In genomic region chr3:58049143-58049785, GRCh38 we compare ENCODE assay signal across 9 cellular contexts. TPM values are rescaled to one million over a fixed set of nuclear protein-coding genes. Genes with fewer than 3 reads are reported as not detected.
DNase-seq lines count a peak whose midpoint lies in the region; ATAC-seq, FAIRE-seq and TF ChIP-seq lines count a peak whose summit lies in the region.
"Had no signal": no experiment of that assay in that cellular context is flagged by ENCODE, and none has a peak within 500 bp of the region (broad histone marks: within the 10 kb centered on the region; RNA-seq: fewer than 3 reads in every experiment).

No MANE protein-coding gene starts in this region.

- FAIRE-seq in kidney (lab: Jason Lieb, UNC), result peak; percentile 19
- FAIRE-seq: A204.1 had no signal

- H3K27ac ChIP-seq in mammary epithelial cell (ENCODE audit: insufficient read depth, low read depth, low read length), result peak overlapping the region; percentile 89
- H3K27ac ChIP-seq in kidney (ENCODE audit: low read depth in 2 of 2, low read length in 2 of 2), result peak overlapping the region; percentile 69 to 94
- H3K27ac ChIP-seq in thyroid gland, result peak overlapping the region; percentile 87 to 96 (median 93)

- H3K4me1 Mint-ChIP-seq in T-helper 2 cell treated with Interferon-gamma antibody and Interleukin-4, amounts not matched to agents 5 μg/mL and 100 μg/mL, for 36 hours (ENCODE audit: low read depth), result peaks cover 15% of the 10 kb centered on the region

- H3K9ac ChIP-seq in mammary epithelial cell (ENCODE audit: insufficient read depth, low read length) (peak overlapping the region; percentile 64), kidney (ENCODE audit: low read length in 2 of 2) (peak overlapping the region in 1 of 2 donors; percentile 77)

- H3K36me3 ChIP-seq in mammary epithelial cell (ENCODE audit: insufficient read depth, low read length) (peaks cover 8% of the 10 kb centered on the region), kidney (ENCODE audit: control insufficient read depth in 1 of 2, insufficient read depth in 2 of 2, low read length in 2 of 2) (no peaks in the 10 kb centered on the region), thyroid gland (no peaks in the 10 kb centered on the region)

- H2AFZ ChIP-seq in mammary epithelial cell (ENCODE audit: low read depth, low read length), result no peak overlapping the region

- WGBS in mammary epithelial cell (ENCODE audit: low coverage, missing lambda C conversion rate), result 2% methylated on average over 10 of the region's 10 CpGs
- WGBS in thyroid gland, 2 donors, result 63% methylated on average over 10 of the region's 10 CpGs

- H3K4me3 ChIP-seq in mammary epithelial cell (replicated peaks in 1 of 3; ENCODE audit: insufficient read depth in 1 of 3, low read depth in 2 of 3, low read length in 3 of 3), result no peak overlapping the region
- no peak overlapping the region for H3K4me3 ChIP-seq in kidney (ENCODE audit: low read length in 2 of 2)
- H3K4me3 ChIP-seq in thyroid gland (replicated peaks in 1 of 3), result no peak overlapping the region

- dilution Hi-C loops in mammary epithelial cell (cut with HindIII; ENCODE audit: low sequenced_read_pairs), result loop anchor here (5.0 to 25.0 kb wide), 2 partner anchors 43 to 112 kb away; no protein-coding TSS in a partner anchor

- H3K4me3 Mint-ChIP-seq in T-helper 2 cell treated with Interferon-gamma antibody and Interleukin-4, amounts not matched to agents 5 μg/mL and 100 μg/mL, for 36 hours, result no peak overlapping the region

- no peaks in the 10 kb centered on the region for H3K27me3 ChIP-seq in mammary epithelial cell (ENCODE audit: insufficient read depth, low read length)
- no peaks in the 10 kb centered on the region for H3K27me3 ChIP-seq in thyroid gland

- TF ChIP-seq POLR2A in thyroid gland (IDR thresholded peaks at IDR 0.05), result no peak

- intact Hi-C loops in mammary epithelial cell (cut with micrococcal nuclease) (loop anchor here (2.0 kb wide), 1 partner anchor 76 kb away; no protein-coding TSS in a partner anchor), kidney (cut with DNase I) (no loop called here), thyroid gland (cut with DNase I) (no loop called here)

- H3K79me2 ChIP-seq in mammary epithelial cell (ENCODE audit: insufficient read depth, low read length), result peaks cover 100% of the 10 kb centered on the region

- H3K36me3 Mint-ChIP-seq in T-helper 2 cell treated with Interferon-gamma antibody and Interleukin-4, amounts not matched to agents 5 μg/mL and 100 μg/mL, for 36 hours (ENCODE audit: low read depth), result peaks cover 2% of the 10 kb centered on the region

- H3K9me3 Mint-ChIP-seq in T-helper 2 cell treated with Interferon-gamma antibody and Interleukin-4, amounts not matched to agents 5 μg/mL and 100 μg/mL, for 36 hours, result no peaks in the 10 kb centered on the region

- H3K9me3 ChIP-seq in mammary epithelial cell (replicated peaks; ENCODE audit: insufficient read depth, low read length) (no peaks in the 10 kb centered on the region), kidney (ENCODE audit: control insufficient read depth in 1 of 2, low read length in 2 of 2) (no peaks in the 10 kb centered on the region), thyroid gland (no peaks in the 10 kb centered on the region)

- H3K27me3 Mint-ChIP-seq in T-helper 2 cell treated with Interferon-gamma antibody and Interleukin-4, amounts not matched to agents 5 μg/mL and 100 μg/mL, for 36 hours (ENCODE audit: low read depth), result no peaks in the 10 kb centered on the region

- H3K4me1 ChIP-seq in mammary epithelial cell (ENCODE audit: insufficient read depth, low read length) (peaks cover 71% of the 10 kb centered on the region), kidney (ENCODE audit: control insufficient read depth in 1 of 2, insufficient read depth in 1 of 2, low read depth in 1 of 2, low read length in 2 of 2) (peaks cover 39 to 41% of the 10 kb centered on the region in 2 donors), thyroid gland (peaks cover 76 to 82% of the 10 kb centered on the region in 2 donors)

- CTCF ChIA-PET in mammary epithelial cell (lab: Charles Lee; ENCODE audit: low non-redundant PET), result no interaction called here

- peak; percentile 41 for DNase-seq in DMS 273 (lab: John Stamatoyannopoulos, UW; ENCODE audit: unreplicated experiment)
- DNase-seq in DMS 273 treated with DMSO at 0.1 percent for 48 hours (lab: John Stamatoyannopoulos, UW), result no peak
- DNase-seq in mammary epithelial cell, result peak; percentile 97
- no peak for DNase-seq in kidney
- peak; percentile 86 to 87 for DNase-seq in thyroid gland
- DNase-seq in T-helper 2 cell treated with Interferon-gamma antibody and Interleukin-4, amounts not matched to agents 5 μg/mL and 100 μg/mL, for 36 hours (ENCODE audit: low spot score), result no peak

- no peak for ATAC-seq in HG03460 (IDR thresholded peaks at IDR 0.05; ENCODE audit: unreplicated experiment)
- no peak for ATAC-seq in HG03469 (IDR thresholded peaks at IDR 0.05; ENCODE audit: unreplicated experiment)

- peaks cover 17% of the 10 kb centered on the region for H4K20me1 ChIP-seq in mammary epithelial cell (ENCODE audit: insufficient read depth, low read length)

- H3K27ac Mint-ChIP-seq in T-helper 2 cell treated with Interferon-gamma antibody and Interleukin-4, amounts not matched to agents 5 μg/mL and 100 μg/mL, for 36 hours, result no peak overlapping the region

- no TSS peak for BruUV-seq in mammary epithelial cell (replicated peaks; lab: Mats Ljungman, UMichigan)

- peak overlapping the region; percentile 63 for H3K4me2 ChIP-seq in mammary epithelial cell (ENCODE audit: insufficient read depth, low read depth, low read length)

- in situ Hi-C loops in mammary epithelial cell (cut with MboI; ENCODE audit: low sequenced_read_pairs in 2 of 2), result no loop called here

- TF ChIP-seq CTCF in mammary epithelial cell (conservative IDR thresholded peaks at IDR 0.05 in 1 of 2, IDR thresholded peaks at IDR 0.05 in 1 of 2; ENCODE audit: extremely low read depth in 1 of 2, insufficient read depth in 1 of 2, low read depth in 1 of 2, low read length in 2 of 2), result no peak
- TF ChIP-seq CTCF in kidney (IDR thresholded peaks at IDR 0.05; ENCODE audit: borderline replicate concordance, extremely low read depth, insufficient read depth), result no peak
- TF ChIP-seq CTCF in thyroid gland (IDR thresholded peaks at IDR 0.05), result peak in 1 of 6 experiments; percentile 18

RNA-seq across cellular contexts. Expression of gene FLNB, which starts 41.0 kb away (rescaled TPM):
- total RNA-seq in mammary epithelial cell, result 1,000 to 10,000 TPM in 1 of 2 donors, 100 to 1,000 TPM in 1; 930 to 1,038 TPM
- polyA plus RNA-seq in mammary epithelial cell, result 415 TPM
- 1,694 TPM for polyA minus RNA-seq in mammary epithelial cell
- 216 TPM for total RNA-seq in kidney
- 115 TPM for polyA plus RNA-seq in kidney (ENCODE audit: insufficient read depth, low read depth, low replicate concordance)
- total RNA-seq in thyroid gland, result 100 to 1,000 TPM; 164 to 258 (median 242) TPM

Comparison
In these comparisons a context has a peak if more than half of its experiments do, and no peak if none do; other contexts are left out.
1. DNase-seq: peak in DMS 273 (single experiment), mammary epithelial cell (single experiment) and thyroid gland (2 of 2); none in DMS 273 treated with DMSO at 0.1 percent for 48 hours (single experiment), kidney (single experiment) and T-helper 2 cell treated with Interferon-gamma antibody and Interleukin-4, amounts not matched to agents 5 μg/mL and 100 μg/mL, for 36 hours (single experiment).
2. Peak in every context shown above with its lines, with median percentiles within 50 percentile points of each other: H3K27ac ChIP-seq.